1 cellular context compared by ENCODE assay signal in genomic region chr5:132416306-132417009, GRCh38.
TF ChIP-seq lines count a peak whose summit lies in the region.

No MANE protein-coding gene starts in this region.

TF ChIP-seq in HepG2, 621 proteins besides CTCF, POLR2A, EP300 and RAD21:
- TF ChIP-seq MAFF (IDR thresholded peaks at IDR 0.05; ENCODE audit: low read depth, low read length) (peak; percentile 78), ZNF605 (CRISPR knock-in tag; IDR thresholded peaks at IDR 0.05) (no peak), MIXL1 (CRISPR knock-in tag; IDR thresholded peaks at IDR 0.05) (no peak), MAFK (conservative IDR thresholded peaks at IDR 0.05 in 1 of 2, IDR thresholded peaks at IDR 0.05 in 1 of 2; ENCODE audit: low read length in 2 of 2) (peak; percentile 77 to 86; a peak in 3 of 4 replicates), ZNF205 (CRISPR knock-in tag; IDR thresholded peaks at IDR 0.05) (no peak), ZNF777 (CRISPR knock-in tag; IDR thresholded peaks at IDR 0.05) (no peak)
